In genomic region chr1:228101994-228102790, GRCh38 we compare ENCODE assay signal across 8 cellular contexts.
A peak's percentile ranks its signal among the peaks of the same experiment; 100 is the strongest.
DNase-seq lines count a peak whose midpoint lies in the region; ATAC-seq and TF ChIP-seq lines count a peak whose summit lies in the region.

No MANE protein-coding gene starts in this region.

- ATAC-seq in GM18909 (IDR thresholded peaks at IDR 0.05; ENCODE audit: poor library complexity, unreplicated experiment) (peak; percentile 13), HG03354 (IDR thresholded peaks at IDR 0.05; ENCODE audit: poor library complexity, severe bottlenecking, unreplicated experiment) (peak; percentile 25), SK-N-SH treated with all-trans-retinoic acid at 6 μM for 48 hours (peak; percentile 50), HG02870 (IDR thresholded peaks at IDR 0.05; ENCODE audit: unreplicated experiment) (no peak)

- H3K4me3 ChIP-seq in AG10803 (ENCODE audit: low read length) = peak overlapping the region; percentile 84

- DNase-seq in AG10803 (ENCODE audit: low read depth) (no peak), astrocyte of the hippocampus (ENCODE audit: low read depth, low spot score) (peak; percentile 64), islet precursor cell (peak; percentile 84)
- DNase-seq in stimulated activated CD4-positive, alpha-beta T cell treated with anti-CD3 and anti-CD28 coated beads, Interleukin-2, amount 100 ng/mL, for 4 hours (ENCODE audit: low read depth) = peak; percentile 38

- peak; percentile 7; the same call in 1 of the 2 replicates for TF ChIP-seq CTCF in AG10803 (conservative IDR thresholded peaks at IDR 0.05; ENCODE audit: low read length)

TF ChIP-seq in SK-N-SH treated with all-trans-retinoic acid at 6 μM for 48 hours, 23 proteins besides CTCF, POLR2A, EP300 and RAD21:
- TF ChIP-seq PATZ1 (CRISPR knock-in tag; IDR thresholded peaks at IDR 0.05; ENCODE audit: borderline replicate concordance) = no peak
- TF ChIP-seq CSRNP3 (CRISPR knock-in tag; IDR thresholded peaks at IDR 0.05) = no peak
- no peak for TF ChIP-seq PPARA (CRISPR knock-in tag; IDR thresholded peaks at IDR 0.05; ENCODE audit: borderline replicate concordance)
- TF ChIP-seq OSR1 (CRISPR knock-in tag; IDR thresholded peaks at IDR 0.05) = no peak
- no peak for TF ChIP-seq SNAI2 (CRISPR knock-in tag; IDR thresholded peaks at IDR 0.05)
- TF ChIP-seq TOX (CRISPR knock-in tag; IDR thresholded peaks at IDR 0.05; ENCODE audit: borderline replicate concordance) = no peak
- no peak for TF ChIP-seq ZNF8 (CRISPR knock-in tag; IDR thresholded peaks at IDR 0.05)
- no peak for TF ChIP-seq GLIS3 (CRISPR knock-in tag; IDR thresholded peaks at IDR 0.05)
- TF ChIP-seq ZNF70 (CRISPR knock-in tag; IDR thresholded peaks at IDR 0.05) = no peak
- TF ChIP-seq ZC3H10 (CRISPR knock-in tag; IDR thresholded peaks at IDR 0.05) = no peak
- no peak for TF ChIP-seq ZFP3 (CRISPR knock-in tag; IDR thresholded peaks at IDR 0.05)
- TF ChIP-seq ZNF565 (CRISPR knock-in tag; conservative IDR thresholded peaks at IDR 0.05; ENCODE audit: low read depth) = no peak
- no peak for TF ChIP-seq ISL1 (CRISPR knock-in tag; IDR thresholded peaks at IDR 0.05)
- no peak for TF ChIP-seq CREB5 (CRISPR knock-in tag; IDR thresholded peaks at IDR 0.05; ENCODE audit: low read depth)
